In the genomic region with DNA sequence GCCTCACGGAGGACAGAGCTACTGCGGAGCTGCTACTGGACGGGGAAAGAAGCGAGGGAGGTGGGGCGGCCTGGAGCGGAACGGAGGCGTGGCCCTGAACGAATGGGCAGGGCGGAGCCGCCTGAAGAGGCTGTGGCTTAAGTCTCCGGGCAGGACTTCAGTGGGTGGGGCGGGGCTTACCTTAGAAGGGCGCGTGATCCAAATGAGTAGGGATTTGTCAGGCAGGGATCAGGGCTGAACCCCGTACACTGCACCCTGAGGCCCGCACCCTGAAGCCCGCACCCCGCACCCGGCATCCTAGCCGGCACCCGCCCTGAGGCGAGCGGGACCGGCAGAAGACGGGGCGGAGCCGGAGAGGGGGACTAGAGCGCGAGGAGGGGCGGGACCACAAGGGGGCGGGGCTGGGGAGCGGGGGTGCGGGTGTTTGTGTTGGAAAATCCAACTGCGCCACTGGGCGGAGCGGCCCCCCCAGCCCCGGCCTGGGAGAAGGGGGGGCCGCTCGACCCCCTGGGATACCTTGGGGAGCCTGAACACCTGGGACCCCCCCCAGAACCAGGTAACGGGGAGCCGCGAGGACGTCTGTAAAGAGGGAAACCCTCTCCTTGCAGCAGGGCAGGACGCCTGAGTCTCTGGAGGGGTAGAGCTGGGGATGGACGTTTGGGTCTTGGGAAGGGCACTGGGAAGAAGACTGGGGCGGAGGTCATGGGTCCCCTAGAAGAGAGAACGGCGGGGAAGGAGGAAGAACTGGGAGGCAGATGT, we compare ENCODE assay signal across 8 cellular contexts.
DNase-seq lines count a peak whose midpoint lies in the region; ATAC-seq and TF ChIP-seq lines count a peak whose summit lies in the region.

A gene with protein sequence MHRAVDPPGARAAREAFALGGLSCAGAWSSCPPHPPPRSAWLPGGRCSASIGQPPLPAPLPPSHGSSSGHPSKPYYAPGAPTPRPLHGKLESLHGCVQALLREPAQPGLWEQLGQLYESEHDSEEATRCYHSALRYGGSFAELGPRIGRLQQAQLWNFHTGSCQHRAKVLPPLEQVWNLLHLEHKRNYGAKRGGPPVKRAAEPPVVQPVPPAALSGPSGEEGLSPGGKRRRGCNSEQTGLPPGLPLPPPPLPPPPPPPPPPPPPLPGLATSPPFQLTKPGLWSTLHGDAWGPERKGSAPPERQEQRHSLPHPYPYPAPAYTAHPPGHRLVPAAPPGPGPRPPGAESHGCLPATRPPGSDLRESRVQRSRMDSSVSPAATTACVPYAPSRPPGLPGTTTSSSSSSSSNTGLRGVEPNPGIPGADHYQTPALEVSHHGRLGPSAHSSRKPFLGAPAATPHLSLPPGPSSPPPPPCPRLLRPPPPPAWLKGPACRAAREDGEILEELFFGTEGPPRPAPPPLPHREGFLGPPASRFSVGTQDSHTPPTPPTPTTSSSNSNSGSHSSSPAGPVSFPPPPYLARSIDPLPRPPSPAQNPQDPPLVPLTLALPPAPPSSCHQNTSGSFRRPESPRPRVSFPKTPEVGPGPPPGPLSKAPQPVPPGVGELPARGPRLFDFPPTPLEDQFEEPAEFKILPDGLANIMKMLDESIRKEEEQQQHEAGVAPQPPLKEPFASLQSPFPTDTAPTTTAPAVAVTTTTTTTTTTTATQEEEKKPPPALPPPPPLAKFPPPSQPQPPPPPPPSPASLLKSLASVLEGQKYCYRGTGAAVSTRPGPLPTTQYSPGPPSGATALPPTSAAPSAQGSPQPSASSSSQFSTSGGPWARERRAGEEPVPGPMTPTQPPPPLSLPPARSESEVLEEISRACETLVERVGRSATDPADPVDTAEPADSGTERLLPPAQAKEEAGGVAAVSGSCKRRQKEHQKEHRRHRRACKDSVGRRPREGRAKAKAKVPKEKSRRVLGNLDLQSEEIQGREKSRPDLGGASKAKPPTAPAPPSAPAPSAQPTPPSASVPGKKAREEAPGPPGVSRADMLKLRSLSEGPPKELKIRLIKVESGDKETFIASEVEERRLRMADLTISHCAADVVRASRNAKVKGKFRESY (N-terminal part only) (plus strand): TSS at position 423 of the 759 bp plus-strand sequence. CDS start 11,338 bp downstream, outside the sequence.

- peaks cover 22% of the 10 kb centered on the region for H3K4me1 ChIP-seq in iPS-18a (ENCODE audit: control insufficient read depth, low read depth, low read length)

- peak; percentile 92 for DNase-seq in GM13977 (ENCODE audit: low spot score)
- peak; percentile 73 for DNase-seq in NCI-H2196 (lab: John Stamatoyannopoulos, UW; ENCODE audit: unreplicated experiment)
- peak; percentile 93 for DNase-seq in WERI-Rb-1
- DNase-seq in T47D (ENCODE audit: low read depth in 1 of 2, low spot score in 1 of 2), result peak; percentile 67 to 90
- DNase-seq in skeletal muscle cell (ENCODE audit: low read depth), result no peak

- TF ChIP-seq CTCF in GM13977 (IDR thresholded peaks at IDR 0.05; ENCODE audit: extremely low read depth, insufficient read depth, missing control alignments) (no peak), WERI-Rb-1 (IDR thresholded peaks at IDR 0.05; ENCODE audit: low read depth, low read length) (no peak)

- no peaks in the 10 kb centered on the region for H3K9me3 ChIP-seq in WERI-Rb-1 (ENCODE audit: severe bottlenecking)
- H3K9me3 ChIP-seq in iPS-18a (ENCODE audit: control insufficient read depth, low read depth, low read length), result no peaks in the 10 kb centered on the region

- peak within 1 kb of the TSS; percentile 47 for H3K9ac ChIP-seq in iPS-18a (ENCODE audit: low read length)

- H3K36me3 ChIP-seq in WERI-Rb-1 (no peaks in the 10 kb centered on the region), iPS-18a (ENCODE audit: control insufficient read depth, low read depth, low read length) (no peaks in the 10 kb centered on the region)

- H3K27ac ChIP-seq in WERI-Rb-1 (peak within 1 kb of the TSS; percentile 77), iPS-18a (ENCODE audit: low read length) (peak within 1 kb of the TSS; percentile 19)

- in situ Hi-C loops in GM13977 (cut with MboI; ENCODE audit: low pct_unique_long_range_greater_than_20kb, low sequenced_read_pairs, unreplicated experiment), result no loop called here
- in situ Hi-C loops in T47D (cut with HindIII; ENCODE audit: low pct_unique_long_range_greater_than_20kb, low sequenced_read_pairs), result no loop called here

- no peaks in the 10 kb centered on the region for H3K27me3 ChIP-seq in WERI-Rb-1 (ENCODE audit: insufficient read depth, low read depth, severe bottlenecking)
- H3K27me3 ChIP-seq in iPS-18a (ENCODE audit: control insufficient read depth, insufficient read depth, low read length), result peaks cover 38% of the 10 kb centered on the region

- ATAC-seq in HG02981 (IDR thresholded peaks at IDR 0.05; ENCODE audit: unreplicated experiment) (peak; percentile 36), GM18858 (IDR thresholded peaks at IDR 0.05; ENCODE audit: unreplicated experiment) (no peak)

- H3K4me3 ChIP-seq in WERI-Rb-1 (ENCODE audit: low read depth, low read length) (peak within 1 kb of the TSS; percentile 58), iPS-18a (ENCODE audit: low read length) (peak within 1 kb of the TSS; percentile 58), skeletal muscle cell (ENCODE audit: low read depth, low read length) (peak within 1 kb of the TSS; percentile 78)
